Comparison of ENCODE assay signal across 9 cellular contexts in genomic region chr4:10093273-10093621, GRCh38. TPM values are rescaled to one million over a fixed set of nuclear protein-coding genes. Genes with fewer than 3 reads are reported as not detected.
DNase-seq lines count a peak whose midpoint lies in the region; ATAC-seq and TF ChIP-seq lines count a peak whose summit lies in the region.
"Had no signal": no experiment of that assay in that cellular context is flagged by ENCODE, and none has a peak within 500 bp of the region (broad histone marks: within the 10 kb centered on the region; RNA-seq: fewer than 3 reads in every experiment).

No MANE protein-coding gene starts in this region.

- no peak overlapping the region for H3K4me3 ChIP-seq in CD8-positive, alpha-beta T cell (ENCODE audit: low read depth, low read length)
- H3K4me3 ChIP-seq in heart right ventricle (no peak overlapping the region), prostate gland (no peak overlapping the region)

- H3K27ac ChIP-seq in CD8-positive, alpha-beta T cell (ENCODE audit: low read depth, low read length): peak overlapping the region; percentile 35
- H3K27ac ChIP-seq in heart right ventricle (peak overlapping the region; percentile 23 to 94 (median 84)), prostate gland (peak overlapping the region; percentile 28 to 53)

- POLR2A ChIA-PET in CD8-positive, alpha-beta T cell (lab: Charles Lee): interaction anchor here (0.7 to 2.1 kb wide), 4 partner anchors 9 to 24 kb away, joined by 3 to 11 read pairs (median 6); partner anchors contain the start of gene WDR1
- POLR2A ChIA-PET in activated CD8-positive, alpha-beta T cell treated with anti-CD3 and anti-CD28 coated beads, Interleukin-2, amount 10 ng/mL, durations not matched to agents 7 days and 5 days (lab: Charles Lee): interaction anchor here (0.9 to 4.5 kb wide), 3 partner anchors 16 to 24 kb away, joined by 4 to 48 read pairs (median 7); partner anchors contain the start of gene WDR1

- no peak for TF ChIP-seq CTCF in CD8-positive, alpha-beta T cell (IDR thresholded peaks at IDR 0.05)
- TF ChIP-seq CTCF in heart right ventricle (IDR thresholded peaks at IDR 0.05) (no peak), prostate gland (IDR thresholded peaks at IDR 0.05) (no peak), omental fat pad (IDR thresholded peaks at IDR 0.05) (no peak)

- H3K4me1 Mint-ChIP-seq in CD8-positive, alpha-beta T cell (ENCODE audit: low read depth): peaks cover 83% of the 10 kb centered on the region
- H3K4me1 Mint-ChIP-seq in activated CD8-positive, alpha-beta T cell treated with anti-CD3 and anti-CD28 coated beads, Interleukin-2, amount 10 ng/mL, durations not matched to agents 7 days and 5 days (ENCODE audit: low read depth): peaks cover 78% of the 10 kb centered on the region

- intact Hi-C loops in CD8-positive, alpha-beta T cell (cut with DNase I, micrococcal nuclease): loop anchor here in 1 of 2 experiments (10.0 kb wide), 1 partner anchor 442 kb away; no protein-coding TSS in a partner anchor
- intact Hi-C loops in heart right ventricle (cut with DNase I): no loop called here
- intact Hi-C loops in prostate gland (cut with DNase I): no loop called here

- peaks cover 88% of the 10 kb centered on the region for H3K36me3 ChIP-seq in CD8-positive, alpha-beta T cell (ENCODE audit: insufficient read depth, low read length)
- H3K36me3 ChIP-seq in heart right ventricle: peaks cover 0 to 100% (median 37%) of the 10 kb centered on the region in 9 donors
- H3K36me3 ChIP-seq in prostate gland: peaks cover 0 to 28% of the 10 kb centered on the region in 2 donors

- H3K36me3 Mint-ChIP-seq in CD8-positive, alpha-beta T cell: peaks cover 96% of the 10 kb centered on the region
- peaks cover 94% of the 10 kb centered on the region for H3K36me3 Mint-ChIP-seq in activated CD8-positive, alpha-beta T cell treated with anti-CD3 and anti-CD28 coated beads, Interleukin-2, amount 10 ng/mL, durations not matched to agents 7 days and 5 days (ENCODE audit: low read depth)

- no peak for TF ChIP-seq POLR2A in prostate gland (IDR thresholded peaks at IDR 0.05)

- H3K27me3 ChIP-seq in CD8-positive, alpha-beta T cell (ENCODE audit: insufficient read depth, low read length): no peaks in the 10 kb centered on the region
- H3K27me3 ChIP-seq in heart right ventricle (no peaks in the 10 kb centered on the region), prostate gland (replicated peaks; ENCODE audit: insufficient read depth) (no peaks in the 10 kb centered on the region)

- no peak for DNase-seq in CD8-positive, alpha-beta T cell
- no peak for DNase-seq in activated CD8-positive, alpha-beta T cell treated with anti-CD3 and anti-CD28 coated beads, Interleukin-2, amount 10 ng/mL, durations not matched to agents 7 days and 5 days
- DNase-seq in heart right ventricle: no peak
- no peak for DNase-seq in prostate gland (ENCODE audit: low spot score)
- no peak for DNase-seq in KG1 (lab: John Stamatoyannopoulos, UW)
- no peak for DNase-seq in omental fat pad (ENCODE audit: low spot score)
- no peak for DNase-seq in SHP77 (lab: John Stamatoyannopoulos, UW)
- DNase-seq: hypothalamus had no signal

- peaks cover 68% of the 10 kb centered on the region for H3K4me1 ChIP-seq in CD8-positive, alpha-beta T cell (ENCODE audit: insufficient read depth, low read length)
- H3K4me1 ChIP-seq in heart right ventricle (peaks cover 57 to 100% (median 92%) of the 10 kb centered on the region in 9 donors), prostate gland (replicated peaks) (no peaks in the 10 kb centered on the region)

- no peak for ATAC-seq in CD8-positive, alpha-beta T cell
- no peak for ATAC-seq in activated CD8-positive, alpha-beta T cell treated with anti-CD3 and anti-CD28 coated beads, Interleukin-2, amount 10 ng/mL, durations not matched to agents 7 days and 5 days
- ATAC-seq in heart right ventricle (peak in 3 of 8 donors; percentile 0 to 1 (median 0)), omental fat pad (ENCODE audit: low FRiP score) (no peak), GM19463 (IDR thresholded peaks at IDR 0.05; ENCODE audit: unreplicated experiment) (no peak)

- peak overlapping the region; percentile 93 for H3K27ac Mint-ChIP-seq in CD8-positive, alpha-beta T cell
- H3K27ac Mint-ChIP-seq in activated CD8-positive, alpha-beta T cell treated with anti-CD3 and anti-CD28 coated beads, Interleukin-2, amount 10 ng/mL, durations not matched to agents 7 days and 5 days: peak overlapping the region; percentile 91

- H3K9me3 ChIP-seq in CD8-positive, alpha-beta T cell (ENCODE audit: low read length): no peaks in the 10 kb centered on the region
- H3K9me3 ChIP-seq in heart right ventricle: no peaks in the 10 kb centered on the region
- no peaks in the 10 kb centered on the region for H3K9me3 ChIP-seq in prostate gland

- 64 to 70% methylated on average over 11 of the region's 11 CpGs for WGBS in heart right ventricle, 2 donors
- 78% methylated on average over 11 of the region's 11 CpGs for WGBS in prostate gland

- peak overlapping the region; percentile 49 for H3K4me3 Mint-ChIP-seq in CD8-positive, alpha-beta T cell
- H3K4me3 Mint-ChIP-seq in activated CD8-positive, alpha-beta T cell treated with anti-CD3 and anti-CD28 coated beads, Interleukin-2, amount 10 ng/mL, durations not matched to agents 7 days and 5 days: peak overlapping the region; percentile 48

- no peaks in the 10 kb centered on the region for H3K27me3 Mint-ChIP-seq in CD8-positive, alpha-beta T cell (ENCODE audit: low read depth)
- no peaks in the 10 kb centered on the region for H3K27me3 Mint-ChIP-seq in activated CD8-positive, alpha-beta T cell treated with anti-CD3 and anti-CD28 coated beads, Interleukin-2, amount 10 ng/mL, durations not matched to agents 7 days and 5 days (ENCODE audit: low read depth)

- no peaks in the 10 kb centered on the region for H3K9me3 Mint-ChIP-seq in CD8-positive, alpha-beta T cell
- H3K9me3 Mint-ChIP-seq in activated CD8-positive, alpha-beta T cell treated with anti-CD3 and anti-CD28 coated beads, Interleukin-2, amount 10 ng/mL, durations not matched to agents 7 days and 5 days (ENCODE audit: insufficient read depth): no peaks in the 10 kb centered on the region

- CTCF ChIA-PET in CD8-positive, alpha-beta T cell (lab: Charles Lee): interaction anchor here (1.1 to 2.1 kb wide), 2 partner anchors 14 to 310 kb away, joined by 3 to 6 read pairs; no protein-coding TSS in a partner anchor
- CTCF ChIA-PET in activated CD8-positive, alpha-beta T cell treated with anti-CD3 and anti-CD28 coated beads, Interleukin-2, amount 10 ng/mL, durations not matched to agents 7 days and 5 days (lab: Charles Lee): no interaction called here

RNA-seq across cellular contexts. Expression of gene WDR1, which starts 23.4 kb away (rescaled TPM):
- 100 to 1,000 TPM; 220 to 224 TPM for total RNA-seq in CD8-positive, alpha-beta T cell
- 100 to 1,000 TPM; 516 to 550 TPM for total RNA-seq in activated CD8-positive, alpha-beta T cell treated with anti-CD3 and anti-CD28 coated beads, Interleukin-2, amount 10 ng/mL, durations not matched to agents 7 days and 5 days
- 100 to 1,000 TPM; 155 to 302 (median 177) TPM for total RNA-seq in heart right ventricle
- 100 to 1,000 TPM in 1 of 2 donors, 10 to 100 TPM in 1; 51.9 to 266 TPM for polyA plus RNA-seq in heart right ventricle
- 100 to 1,000 TPM; 127 to 171 TPM for total RNA-seq in prostate gland
- 100 to 1,000 TPM; 114 to 219 (median 135) TPM for total RNA-seq in omental fat pad
